12 cellular contexts compared by ENCODE assay signal in genomic region chr2:197873293-197873701, GRCh38.
A peak's percentile ranks its signal among the peaks of the same experiment; 100 is the strongest.
DNase-seq lines count a peak whose midpoint lies in the region; ATAC-seq and TF ChIP-seq lines count a peak whose summit lies in the region.
"Had no signal": no experiment of that assay in that cellular context is flagged by ENCODE, and none has a peak within 500 bp of the region (broad histone marks: within the 10 kb centered on the region; RNA-seq: fewer than 3 reads in every experiment).

No MANE protein-coding gene starts in this region.

- H3K27ac Mint-ChIP-seq in chondrocyte (ENCODE audit: unreplicated experiment): no peak overlapping the region

- no peaks in the 10 kb centered on the region for H3K27me3 Mint-ChIP-seq in chondrocyte (ENCODE audit: low read depth)

- TF ChIP-seq CTCF in BE2C (IDR thresholded peaks at IDR 0.05; ENCODE audit: low read depth, low read length) (0 out of 2 replicates have a peak, but pooled peaks have one; percentile 7), chondrocyte (IDR thresholded peaks at IDR 0.05) (peak; percentile 17), lower lobe of right lung (IDR thresholded peaks at IDR 0.05) (no peak)

- H3K27me3 ChIP-seq in BE2C: no peaks in the 10 kb centered on the region
- H3K27me3 ChIP-seq in lower lobe of right lung (ENCODE audit: low read depth): no peaks in the 10 kb centered on the region

- DNase-seq in BE2C (peak; percentile 16), LHCN-M2 (ENCODE audit: low read depth) (peak; percentile 37), chondrocyte (ENCODE audit: low spot score) (no peak), medulla oblongata (ENCODE audit: extremely low spot score) (peak; percentile 28), SHP77 (lab: John Stamatoyannopoulos, UW) (no peak), lower lobe of right lung (no peak), NCI-H2029 treated with DMSO at 0.1 percent for 48 hours (lab: John Stamatoyannopoulos, UW) (no peak)
- DNase-seq in NK-92 treated with Interleukin-12 subunit alpha and Interleukin-12 subunit beta, amount 100 ng/mL, for 24 hours (lab: John Stamatoyannopoulos, UW): no peak
- DNase-seq: activated T-cell treated with anti-CD3 and anti-CD28 coated beads for 4 hours, midbrain, NCI-H1092 treated with DMSO at 0.1 percent for 48 hours had no signal

- H3K4me1 ChIP-seq in BE2C (peaks cover 6% of the 10 kb centered on the region; the same call in 1 of the 2 replicates), lower lobe of right lung (no peaks in the 10 kb centered on the region)

- no peak overlapping the region for H3K27ac ChIP-seq in lower lobe of right lung
- H3K27ac ChIP-seq: SK-N-MC had no signal

- H3K4me1 Mint-ChIP-seq in chondrocyte (ENCODE audit: low read depth): peaks cover 43% of the 10 kb centered on the region

- no peak for ATAC-seq in lower lobe of right lung

- no peaks in the 10 kb centered on the region for H3K36me3 Mint-ChIP-seq in chondrocyte (ENCODE audit: low read depth)

- intact Hi-C loops in lower lobe of right lung (cut with DNase I): no loop called here

- no peaks in the 10 kb centered on the region for H3K9me3 Mint-ChIP-seq in chondrocyte (ENCODE audit: low read depth)

- H3K4me3 ChIP-seq in BE2C (ENCODE audit: low read depth, low read length) (no peak overlapping the region), lower lobe of right lung (no peak overlapping the region)
- H3K4me3 ChIP-seq: SK-N-MC had no signal

- H3K36me3 ChIP-seq in BE2C (no peaks in the 10 kb centered on the region), lower lobe of right lung (no peaks in the 10 kb centered on the region)

- H3K4me3 Mint-ChIP-seq in chondrocyte (ENCODE audit: unreplicated experiment): no peak overlapping the region

- H3K9me3 ChIP-seq in BE2C (no peaks in the 10 kb centered on the region), lower lobe of right lung (no peaks in the 10 kb centered on the region)

Comparison
In these comparisons a context has a peak if more than half of its experiments do, and no peak if none do; other contexts are left out.
1. DNase-seq: peak in BE2C (single experiment), LHCN-M2 (single experiment) and medulla oblongata (single experiment); none in chondrocyte (single experiment), SHP77 (0 of 2), NK-92 treated with Interleukin-12 subunit alpha and Interleukin-12 subunit beta, amount 100 ng/mL, for 24 hours (single experiment), lower lobe of right lung (single experiment) and NCI-H2029 treated with DMSO at 0.1 percent for 48 hours (single experiment).